8 cellular contexts compared by ENCODE assay signal in the genomic region with DNA sequence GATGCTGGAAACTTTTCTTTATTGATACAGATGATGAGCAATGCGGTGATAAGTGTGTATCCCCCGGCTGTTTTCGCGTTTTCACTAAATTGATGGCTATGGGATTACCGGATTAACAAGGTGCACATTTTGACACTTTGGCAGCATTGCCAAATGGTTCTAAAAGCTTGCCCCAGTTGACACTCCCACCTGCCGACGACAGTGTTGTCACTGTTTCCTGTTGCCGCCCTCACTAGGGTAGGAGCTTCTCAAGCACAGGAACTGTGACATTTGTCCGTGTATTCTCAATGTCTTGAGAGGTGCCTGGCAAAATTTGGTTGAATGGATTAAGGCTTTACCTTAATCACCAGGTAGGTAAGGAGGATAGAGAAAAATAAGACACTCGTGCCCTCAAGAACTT. TPM values are rescaled to one million over a fixed set of nuclear protein-coding genes. Genes with fewer than 3 reads are reported as not detected.
DNase-seq lines count a peak whose midpoint lies in the region; ATAC-seq, FAIRE-seq and TF ChIP-seq lines count a peak whose summit lies in the region.

No MANE protein-coding gene starts in this region.

- H2AFZ ChIP-seq in keratinocyte (ENCODE audit: control insufficient read depth, low read length) (no peak overlapping the region), mammary epithelial cell (ENCODE audit: low read depth, low read length) (no peak overlapping the region)

- peak overlapping the region; percentile 67 for H3K4me2 ChIP-seq in keratinocyte (ENCODE audit: control insufficient read depth, extremely low read depth, insufficient read depth, low read depth, low read length)
- H3K4me2 ChIP-seq in mammary epithelial cell (ENCODE audit: insufficient read depth, low read depth, low read length), result no peak overlapping the region

- CTCF ChIA-PET in activated CD4-positive, alpha-beta memory T cell treated with anti-CD3 and anti-CD28 coated beads, Interleukin-2, amount 10 ng/mL, durations not matched to agents 7 days and 5 days (lab: Charles Lee), result interaction anchor here (1.2 to 3.8 kb wide), 9 partner anchors 13 to 92 kb away, joined by 3 to 47 read pairs (median 9); a partner anchor contains a TSS
- CTCF ChIA-PET in mammary epithelial cell (lab: Charles Lee; ENCODE audit: low non-redundant PET), result no interaction called here

- H3K4me3 Mint-ChIP-seq in activated CD4-positive, alpha-beta memory T cell treated with anti-CD3 and anti-CD28 coated beads, Interleukin-2, amount 10 ng/mL, durations not matched to agents 7 days and 5 days, result peak overlapping the region; percentile 78
- H3K4me3 Mint-ChIP-seq in stimulated activated naive CD8-positive, alpha-beta T cell treated with anti-CD3 and anti-CD28 coated beads, Interleukin-15, Interleukin-2, amounts not matched to agents 100 ng/mL and 50 ng/mL, for 24 hours, result peak overlapping the region; percentile 82

- no TSS peak for BruUV-seq in mammary epithelial cell (replicated peaks; lab: Mats Ljungman, UMichigan)

- H3K27ac ChIP-seq in heart right ventricle (peak overlapping the region in 6 of 10 donors; percentile 15 to 91 (median 42)), keratinocyte (ENCODE audit: control insufficient read depth, insufficient read depth, low read length) (no peak overlapping the region), mammary epithelial cell (ENCODE audit: insufficient read depth, low read depth, low read length) (no peak overlapping the region)

- no peaks in the 10 kb centered on the region for H3K9me3 Mint-ChIP-seq in activated CD4-positive, alpha-beta memory T cell treated with anti-CD3 and anti-CD28 coated beads, Interleukin-2, amount 10 ng/mL, durations not matched to agents 7 days and 5 days
- no peaks in the 10 kb centered on the region for H3K9me3 Mint-ChIP-seq in stimulated activated naive CD8-positive, alpha-beta T cell treated with anti-CD3 and anti-CD28 coated beads, Interleukin-15, Interleukin-2, amounts not matched to agents 100 ng/mL and 50 ng/mL, for 24 hours

- H3K9me3 ChIP-seq in heart right ventricle (no peaks in the 10 kb centered on the region), keratinocyte (ENCODE audit: control insufficient read depth, low read depth, low read length) (no peaks in the 10 kb centered on the region), mammary epithelial cell (replicated peaks; ENCODE audit: insufficient read depth, low read length) (no peaks in the 10 kb centered on the region)

- no peaks in the 10 kb centered on the region for H3K27me3 ChIP-seq in heart right ventricle
- no peaks in the 10 kb centered on the region for H3K27me3 ChIP-seq in keratinocyte (ENCODE audit: control insufficient read depth, extremely low read depth, insufficient read depth, low read length)
- no peaks in the 10 kb centered on the region for H3K27me3 ChIP-seq in mammary epithelial cell (ENCODE audit: insufficient read depth, low read length)

- peak overlapping the region; percentile 100 for H3K27ac Mint-ChIP-seq in activated CD4-positive, alpha-beta memory T cell treated with anti-CD3 and anti-CD28 coated beads, Interleukin-2, amount 10 ng/mL, durations not matched to agents 7 days and 5 days
- peak overlapping the region; percentile 96 for H3K27ac Mint-ChIP-seq in stimulated activated naive CD8-positive, alpha-beta T cell treated with anti-CD3 and anti-CD28 coated beads, Interleukin-15, Interleukin-2, amounts not matched to agents 100 ng/mL and 50 ng/mL, for 24 hours

- no peaks in the 10 kb centered on the region for H4K20me1 ChIP-seq in keratinocyte (ENCODE audit: control insufficient read depth, extremely low read depth, insufficient read depth, low read length)
- no peaks in the 10 kb centered on the region for H4K20me1 ChIP-seq in mammary epithelial cell (ENCODE audit: insufficient read depth, low read length)

- H3K4me3 ChIP-seq in heart right ventricle (peak overlapping the region in 1 of 10 donors; percentile 30), keratinocyte (ENCODE audit: control insufficient read depth in 2 of 3, extremely low read depth in 1 of 3, insufficient read depth in 2 of 3, low read depth in 1 of 3, low read length in 3 of 3) (peak overlapping the region in 1 of 3 experiments; percentile 6), mammary epithelial cell (replicated peaks in 1 of 3; ENCODE audit: insufficient read depth in 1 of 3, low read depth in 2 of 3, low read length in 3 of 3) (no peak overlapping the region)

- ATAC-seq in heart right ventricle (peak in 2 of 8 donors; percentile 38 to 71), HG03469 (IDR thresholded peaks at IDR 0.05; ENCODE audit: unreplicated experiment) (no peak)

- peaks cover 41% of the 10 kb centered on the region for H3K36me3 Mint-ChIP-seq in activated CD4-positive, alpha-beta memory T cell treated with anti-CD3 and anti-CD28 coated beads, Interleukin-2, amount 10 ng/mL, durations not matched to agents 7 days and 5 days (ENCODE audit: low read depth)
- H3K36me3 Mint-ChIP-seq in stimulated activated naive CD8-positive, alpha-beta T cell treated with anti-CD3 and anti-CD28 coated beads, Interleukin-15, Interleukin-2, amounts not matched to agents 100 ng/mL and 50 ng/mL, for 24 hours (ENCODE audit: low read depth), result peaks cover 10% of the 10 kb centered on the region

- dilution Hi-C loops in keratinocyte (cut with MboI; ENCODE audit: extremely low pct_ligation_motif_present, low sequenced_read_pairs), result no loop called here
- dilution Hi-C loops in mammary epithelial cell (cut with HindIII; ENCODE audit: low sequenced_read_pairs), result no loop called here

- no peaks in the 10 kb centered on the region for H3K27me3 Mint-ChIP-seq in activated CD4-positive, alpha-beta memory T cell treated with anti-CD3 and anti-CD28 coated beads, Interleukin-2, amount 10 ng/mL, durations not matched to agents 7 days and 5 days
- H3K27me3 Mint-ChIP-seq in stimulated activated naive CD8-positive, alpha-beta T cell treated with anti-CD3 and anti-CD28 coated beads, Interleukin-15, Interleukin-2, amounts not matched to agents 100 ng/mL and 50 ng/mL, for 24 hours, result no peaks in the 10 kb centered on the region

- H3K9me1 ChIP-seq in keratinocyte (ENCODE audit: control insufficient read depth, extremely low read depth, insufficient read depth, low read length), result no peaks in the 10 kb centered on the region

- DNase-seq in heart right ventricle, result no peak
- no peak for DNase-seq in cardiac septum (ENCODE audit: low spot score)
- peak; percentile 87 for DNase-seq in activated CD4-positive, alpha-beta memory T cell treated with anti-CD3 and anti-CD28 coated beads, Interleukin-2, amount 10 ng/mL, durations not matched to agents 7 days and 5 days
- no peak for DNase-seq in keratinocyte (ENCODE audit: low read depth, low spot score)
- no peak for DNase-seq in T1000 (lab: John Stamatoyannopoulos, UW)
- DNase-seq in mammary epithelial cell, result no peak

- H3K4me1 Mint-ChIP-seq in activated CD4-positive, alpha-beta memory T cell treated with anti-CD3 and anti-CD28 coated beads, Interleukin-2, amount 10 ng/mL, durations not matched to agents 7 days and 5 days, result peaks cover 93% of the 10 kb centered on the region
- peaks cover 93% of the 10 kb centered on the region for H3K4me1 Mint-ChIP-seq in stimulated activated naive CD8-positive, alpha-beta T cell treated with anti-CD3 and anti-CD28 coated beads, Interleukin-15, Interleukin-2, amounts not matched to agents 100 ng/mL and 50 ng/mL, for 24 hours (ENCODE audit: low read depth)

- FAIRE-seq in keratinocyte (lab: Jason Lieb, UNC), result no peak

- POLR2A ChIA-PET in activated CD4-positive, alpha-beta memory T cell treated with anti-CD3 and anti-CD28 coated beads, Interleukin-2, amount 10 ng/mL, durations not matched to agents 7 days and 5 days (lab: Charles Lee), result interaction anchor here (0.6 to 6.4 kb wide), 25 partner anchors 7 to 562 kb away, joined by 3 to 148 read pairs (median 4); a partner anchor contains a TSS

- in situ Hi-C loops in mammary epithelial cell (cut with MboI; ENCODE audit: low sequenced_read_pairs in 2 of 2), result loop anchor here (5.0 to 10.0 kb wide), 2 partner anchors 74 to 242 kb away; a partner anchor contains a TSS

- intact Hi-C loops in heart right ventricle (cut with DNase I), result loop anchor here in 8 of 10 donors (5.0 to 10.0 kb wide), 6 partner anchors 72 to 244 kb away; a partner anchor contains a TSS
- intact Hi-C loops in cardiac septum (cut with DNase I), result loop anchor here (5.0 kb wide), 2 partner anchors 77 to 237 kb away; a partner anchor contains a TSS
- intact Hi-C loops in mammary epithelial cell (cut with micrococcal nuclease), result no loop called here

- 39 to 54% methylated on average over 10 of the region's 10 CpGs for WGBS in heart right ventricle, 2 donors
- 84% methylated on average over 10 of the region's 10 CpGs for WGBS in mammary epithelial cell (ENCODE audit: low coverage, missing lambda C conversion rate)

- H3K9ac ChIP-seq in keratinocyte (ENCODE audit: control insufficient read depth, extremely low read depth, insufficient read depth, low read length), result no peak overlapping the region
- no peak overlapping the region for H3K9ac ChIP-seq in mammary epithelial cell (ENCODE audit: insufficient read depth, low read length)

- TF ChIP-seq CTCF in heart right ventricle (IDR thresholded peaks at IDR 0.05), result no peak
- no peak for TF ChIP-seq CTCF in keratinocyte (optimal IDR thresholded peaks at IDR 0.05 in 1 of 3, IDR thresholded peaks at IDR 0.05 in 1 of 3, conservative IDR thresholded peaks at IDR 0.05 in 1 of 3; ENCODE audit: extremely low read depth in 1 of 3, insufficient read depth in 2 of 3, low read length in 3 of 3)
- no peak for TF ChIP-seq CTCF in mammary epithelial cell (conservative IDR thresholded peaks at IDR 0.05 in 1 of 2, IDR thresholded peaks at IDR 0.05 in 1 of 2; ENCODE audit: extremely low read depth in 1 of 2, insufficient read depth in 1 of 2, low read depth in 1 of 2, low read length in 2 of 2)

- H3K79me2 ChIP-seq in keratinocyte (ENCODE audit: control insufficient read depth, insufficient read depth, low read length) (no peaks in the 10 kb centered on the region), mammary epithelial cell (ENCODE audit: insufficient read depth, low read length) (no peaks in the 10 kb centered on the region)

- H3K36me3 ChIP-seq in heart right ventricle, result peaks cover 0 to 20% (median 0%) of the 10 kb centered on the region in 9 donors
- no peaks in the 10 kb centered on the region for H3K36me3 ChIP-seq in keratinocyte (ENCODE audit: control insufficient read depth in 2 of 2, extremely low read depth in 1 of 2, insufficient read depth in 2 of 2, low read length in 2 of 2)
- no peaks in the 10 kb centered on the region for H3K36me3 ChIP-seq in mammary epithelial cell (ENCODE audit: insufficient read depth, low read length)

- peaks cover 0 to 88% (median 14%) of the 10 kb centered on the region in 9 donors for H3K4me1 ChIP-seq in heart right ventricle
- peaks cover 12% of the 10 kb centered on the region for H3K4me1 ChIP-seq in keratinocyte (ENCODE audit: control insufficient read depth, extremely low read depth, insufficient read depth, low read length)
- peaks cover 4% of the 10 kb centered on the region for H3K4me1 ChIP-seq in mammary epithelial cell (ENCODE audit: insufficient read depth, low read length)

RNA-seq across cellular contexts. Expression of a gene that starts 9.8 kb away (rescaled TPM):
- total RNA-seq in heart right ventricle, result 1 to 10 TPM in 4 of 10 donors, under 1 TPM in 6; 0.11 to 5.0 (median 0.69) TPM
- 1 to 10 TPM in 1 of 2 donors, under 1 TPM in 1; 0.95 to 1.3 TPM for polyA plus RNA-seq in heart right ventricle
- total RNA-seq in cardiac septum, result 1.6 TPM
- total RNA-seq in activated CD4-positive, alpha-beta memory T cell treated with anti-CD3 and anti-CD28 coated beads, Interleukin-2, amount 10 ng/mL, durations not matched to agents 7 days and 5 days, result 10 to 100 TPM; 53.7 to 56.2 TPM
- 15.7 to 31.3 TPM (median 19.3 TPM) in 3 replicates for polyA plus RNA-seq in keratinocyte
- 55.3 TPM for polyA plus RNA-seq in keratinocyte (2011; ENCODE audit: low read depth)
- 20.9 and 24.6 TPM in 2 replicates for polyA plus RNA-seq in keratinocyte (2011; cell fraction: cytosol; rRNA removed)
- polyA plus RNA-seq in keratinocyte (2011; cell fraction: nucleus; rRNA removed), result 20.2 and 21.5 TPM in 2 replicates
- polyA plus RNA-seq in keratinocyte (2012; ENCODE audit: low replicate concordance), result 28.5 and 37.7 TPM in 2 replicates
- 22.9 to 27.0 TPM (median 23.2 TPM) in 3 replicates for polyA minus RNA-seq in keratinocyte
- 11.3 TPM for polyA minus RNA-seq in keratinocyte (2011; cell fraction: cytosol; rRNA and poly(A)+ RNA removed)
- 11.0 and 11.9 TPM in 2 replicates for polyA minus RNA-seq in keratinocyte (2011; cell fraction: nucleus; rRNA and poly(A)+ RNA removed)
- total RNA-seq in mammary epithelial cell, result 10 to 100 TPM; 11.8 to 11.9 TPM
- polyA plus RNA-seq in mammary epithelial cell, result 23.6 TPM
- polyA minus RNA-seq in mammary epithelial cell, result 37.9 TPM

Comparison
In these comparisons a context has a peak if more than half of its experiments do, and no peak if none do; other contexts are left out.
1. H3K27ac ChIP-seq: peak in heart right ventricle (6 of 10); none in keratinocyte (single experiment) and mammary epithelial cell (single experiment).
2. RNA of a gene that starts 9.8 kb away (total RNA-seq): 53.7 to 56.2 TPM in activated CD4-positive, alpha-beta memory T cell treated with anti-CD3 and anti-CD28 coated beads, Interleukin-2, amount 10 ng/mL, durations not matched to agents 7 days and 5 days; 11.8 to 11.9 TPM in mammary epithelial cell, 1.6 TPM in cardiac septum (single experiment) and 0.11 to 5.0 TPM in heart right ventricle; every median in the first group is over 4 times any median in the second.